In genomic region chr5:81909677-81910076, GRCh38 we compare ENCODE assay signal across 14 cellular contexts.
A peak's percentile ranks its signal among the peaks of the same experiment; 100 is the strongest.
DNase-seq lines count a peak whose midpoint lies in the region; ATAC-seq and TF ChIP-seq lines count a peak whose summit lies in the region.
"Had no signal": no experiment of that assay in that cellular context is flagged by ENCODE, and none has a peak within 500 bp of the region (broad histone marks: within the 10 kb centered on the region; RNA-seq: fewer than 3 reads in every experiment).

No MANE protein-coding gene starts in this region.

- H3K27me3 Mint-ChIP-seq in CD8-positive, alpha-beta memory T cell: peaks cover 0 to 2% of the 10 kb centered on the region in 2 donors
- H3K27me3 Mint-ChIP-seq: activated naive CD8-positive, alpha-beta T cell had no signal

- no peaks in the 10 kb centered on the region for H3K9me3 ChIP-seq in CD8-positive, alpha-beta memory T cell (ENCODE audit: low read length)
- H3K9me3 ChIP-seq: esophagus muscularis mucosa had no signal

- H3K9me3 Mint-ChIP-seq in CD8-positive, alpha-beta memory T cell: no peaks in the 10 kb centered on the region
- H3K9me3 Mint-ChIP-seq: T-helper 2 cell treated with Interferon-gamma antibody and Interleukin-4, amounts not matched to agents 5 μg/mL and 100 μg/mL, for 36 hours had no signal

- no peak overlapping the region for H3K4me3 ChIP-seq in GM12865 (ENCODE audit: low read depth, low read length)
- no peak overlapping the region for H3K4me3 ChIP-seq in CD8-positive, alpha-beta memory T cell (ENCODE audit: low read length)
- H3K4me3 ChIP-seq: esophagus muscularis mucosa had no signal

- H3K36me3 Mint-ChIP-seq in CD8-positive, alpha-beta memory T cell: no peaks in the 10 kb centered on the region
- H3K36me3 Mint-ChIP-seq: activated naive CD8-positive, alpha-beta T cell had no signal

- ATAC-seq in GM19397 (IDR thresholded peaks at IDR 0.05; ENCODE audit: unreplicated experiment) (peak; percentile 72), HG02798 (IDR thresholded peaks at IDR 0.05; ENCODE audit: poor library complexity, unreplicated experiment) (peak; percentile 75), HG03139 (IDR thresholded peaks at IDR 0.05; ENCODE audit: unreplicated experiment) (no peak)

- CTCF ChIA-PET in CD8-positive, alpha-beta memory T cell (lab: Charles Lee): no interaction called here

- no peaks in the 10 kb centered on the region for H3K27me3 ChIP-seq in CD8-positive, alpha-beta memory T cell (ENCODE audit: insufficient read depth, low read length, poor library complexity, severe bottlenecking)
- H3K27me3 ChIP-seq: esophagus muscularis mucosa had no signal

- H3K27ac Mint-ChIP-seq in CD8-positive, alpha-beta memory T cell: no peak overlapping the region
- H3K27ac Mint-ChIP-seq: activated naive CD8-positive, alpha-beta T cell; T-helper 2 cell treated with Interferon-gamma antibody and Interleukin-4, amounts not matched to agents 5 μg/mL and 100 μg/mL, for 36 hours had no signal

- POLR2A ChIA-PET in CD8-positive, alpha-beta memory T cell (lab: Charles Lee): no interaction called here

- H3K27ac ChIP-seq in CD8-positive, alpha-beta memory T cell (ENCODE audit: low read depth, low read length): no peak overlapping the region

- no peak for TF ChIP-seq CTCF in GM12865 (IDR thresholded peaks at IDR 0.05; ENCODE audit: insufficient read depth, low read depth, low read length, missing control alignments)

- H3K4me3 Mint-ChIP-seq in CD8-positive, alpha-beta memory T cell: no peak overlapping the region
- H3K4me3 Mint-ChIP-seq: activated naive CD8-positive, alpha-beta T cell; T-helper 2 cell treated with Interferon-gamma antibody and Interleukin-4, amounts not matched to agents 5 μg/mL and 100 μg/mL, for 36 hours had no signal

- no peaks in the 10 kb centered on the region for H3K4me1 Mint-ChIP-seq in CD8-positive, alpha-beta memory T cell

- DNase-seq in GM12865 (ENCODE audit: low read depth) (peak; percentile 20), NAMALWA (ENCODE audit: low spot score) (peak; percentile 7), DMS53 (lab: John Stamatoyannopoulos, UW) (no peak), HCEC 1CT (no peak)
- no peak for DNase-seq in CD8-positive, alpha-beta memory T cell
- DNase-seq: activated CD4-positive, alpha-beta T cell treated with anti-CD3 and anti-CD28 coated beads, Interleukin-2, amount 50 U/mL, for 48 hours; NCI-H345; stimulated activated CD4-positive, alpha-beta T cell treated with anti-CD3 and anti-CD28 coated beads, Interleukin-15, amount 100 ng/mL, for 24 hours had no signal

- H3K36me3 ChIP-seq in CD8-positive, alpha-beta memory T cell (ENCODE audit: insufficient read depth, low read length): no peaks in the 10 kb centered on the region
- H3K36me3 ChIP-seq: esophagus muscularis mucosa had no signal

- H3K4me1 ChIP-seq in CD8-positive, alpha-beta memory T cell (ENCODE audit: insufficient read depth, low read length): no peaks in the 10 kb centered on the region

Comparison
In these comparisons a context has a peak if more than half of its experiments do, and no peak if none do; other contexts are left out.
1. DNase-seq: peak in GM12865 (single experiment) and NAMALWA (single experiment); none in DMS53 (single experiment), CD8-positive, alpha-beta memory T cell (0 of 5) and HCEC 1CT (single experiment).